Comparison of ENCODE assay signal across 22 cellular contexts in the genomic region with DNA sequence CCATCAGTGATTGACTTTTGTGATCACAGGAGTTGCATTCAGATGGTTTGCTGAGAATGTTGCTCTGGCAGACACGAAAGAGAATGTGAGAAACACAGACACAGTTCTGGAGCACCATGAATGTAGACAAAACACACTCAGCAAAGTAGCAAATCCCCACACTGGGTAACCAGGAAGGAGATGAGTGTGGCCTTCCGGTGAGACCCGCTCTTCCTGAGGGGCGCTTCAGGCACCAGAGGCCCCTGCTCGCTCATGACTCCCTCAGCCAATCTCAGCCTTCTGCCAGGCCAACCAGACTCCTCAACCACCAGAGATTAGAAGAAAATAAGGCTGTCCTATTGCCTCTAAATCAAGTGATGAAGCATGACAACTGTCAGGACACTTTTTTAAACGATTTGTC.
A peak's percentile ranks its signal among the peaks of the same experiment; 100 is the strongest.
DNase-seq lines count a peak whose midpoint lies in the region; ATAC-seq and TF ChIP-seq lines count a peak whose summit lies in the region.
"Had no signal": no experiment of that assay in that cellular context is flagged by ENCODE, and none has a peak within 500 bp of the region (broad histone marks: within the 10 kb centered on the region; RNA-seq: fewer than 3 reads in every experiment).

No MANE protein-coding gene starts in this region.

- no peak overlapping the region for H3K27ac ChIP-seq in mesenchymal stem cell (ENCODE audit: low read length, poor library complexity, severe bottlenecking)
- H3K27ac ChIP-seq in CD4-positive, alpha-beta T cell (ENCODE audit: low read depth, low read length), result no peak overlapping the region
- H3K27ac ChIP-seq: PC-9, SJCRH30 had no signal

- no peak overlapping the region for H2AK5ac ChIP-seq in mesenchymal stem cell (ENCODE audit: low read length, severe bottlenecking)

- H3K27me3 Mint-ChIP-seq in stimulated activated naive B cell treated with anti-CD40 and anti-IgM and Interleukin-4, amounts not matched to agents 10 μg/mL and 1 μg/mL and 100 μg/mL, for 72 hours, result no peaks in the 10 kb centered on the region
- no peaks in the 10 kb centered on the region for H3K27me3 Mint-ChIP-seq in CD4-positive, alpha-beta T cell
- H3K27me3 Mint-ChIP-seq in activated CD8-positive, alpha-beta memory T cell treated with anti-CD3 and anti-CD28 coated beads, Interleukin-2, amount 10 ng/mL, durations not matched to agents 7 days and 5 days, result peaks cover 3% of the 10 kb centered on the region

- no peaks in the 10 kb centered on the region for H3K9me3 Mint-ChIP-seq in stimulated activated naive B cell treated with anti-CD40 and anti-IgM and Interleukin-4, amounts not matched to agents 10 μg/mL and 1 μg/mL and 100 μg/mL, for 72 hours
- H3K9me3 Mint-ChIP-seq in CD4-positive, alpha-beta T cell, result no peaks in the 10 kb centered on the region
- H3K9me3 Mint-ChIP-seq in activated CD8-positive, alpha-beta memory T cell treated with anti-CD3 and anti-CD28 coated beads, Interleukin-2, amount 10 ng/mL, durations not matched to agents 7 days and 5 days (ENCODE audit: low read depth), result no peaks in the 10 kb centered on the region
- H3K9me3 Mint-ChIP-seq: CD4-positive, alpha-beta memory T cell had no signal

- peaks cover 34 to 56% of the 10 kb centered on the region in 2 donors for H3K4me1 Mint-ChIP-seq in stimulated activated naive B cell treated with anti-CD40 and anti-IgM and Interleukin-4, amounts not matched to agents 10 μg/mL and 1 μg/mL and 100 μg/mL, for 72 hours
- no peaks in the 10 kb centered on the region for H3K4me1 Mint-ChIP-seq in CD4-positive, alpha-beta T cell (ENCODE audit: low read depth)
- peaks cover 6% of the 10 kb centered on the region for H3K4me1 Mint-ChIP-seq in activated CD8-positive, alpha-beta memory T cell treated with anti-CD3 and anti-CD28 coated beads, Interleukin-2, amount 10 ng/mL, durations not matched to agents 7 days and 5 days
- H3K4me1 Mint-ChIP-seq: CD4-positive, alpha-beta memory T cell had no signal

- POLR2A ChIA-PET in CD4-positive, alpha-beta T cell (lab: Charles Lee), result no interaction called here

- no peak overlapping the region for H3K14ac ChIP-seq in mesenchymal stem cell (ENCODE audit: low read length in 2 of 2)

- intact Hi-C loops in CD4-positive, alpha-beta T cell (cut with DNase I, micrococcal nuclease), result no loop called here

- H2AFZ ChIP-seq in mesenchymal stem cell (ENCODE audit: low read depth, low read length), result no peak overlapping the region
- H2AFZ ChIP-seq: PC-9 had no signal

- ATAC-seq in HG03354 (IDR thresholded peaks at IDR 0.05; ENCODE audit: poor library complexity, severe bottlenecking, unreplicated experiment), result peak; percentile 72
- ATAC-seq in stimulated activated naive B cell treated with anti-CD40 and anti-IgM and Interleukin-4, amounts not matched to agents 10 μg/mL and 1 μg/mL and 100 μg/mL, for 72 hours (replicated peaks), result peak; percentile 61 to 76
- no peak for ATAC-seq in GM19351 (IDR thresholded peaks at IDR 0.05; ENCODE audit: unreplicated experiment)
- ATAC-seq in CD4-positive, alpha-beta T cell (ENCODE audit: poor library complexity), result no peak
- no peak for ATAC-seq in activated CD8-positive, alpha-beta memory T cell treated with anti-CD3 and anti-CD28 coated beads, Interleukin-2, amount 10 ng/mL, durations not matched to agents 7 days and 5 days

- no peak overlapping the region for H3K4me3 ChIP-seq in GM06990 (replicated peaks; ENCODE audit: low read depth, low read length)
- no peak overlapping the region for H3K4me3 ChIP-seq in mesenchymal stem cell (ENCODE audit: insufficient read depth in 1 of 2, low read depth in 1 of 2, low read length in 2 of 2)
- H3K4me3 ChIP-seq: HAP-1, MG63, PC-9, SJCRH30 had no signal

- H3K36me3 ChIP-seq in GM06990 (ENCODE audit: control insufficient read depth, insufficient read depth, low read length) (no peaks in the 10 kb centered on the region), mesenchymal stem cell (ENCODE audit: control insufficient read depth in 1 of 2, insufficient read depth in 2 of 2, low read depth in 1 of 2, low read length in 2 of 2) (no peaks in the 10 kb centered on the region)
- H3K36me3 ChIP-seq: HAP-1, MG63, SJCRH30 had no signal

- no peak overlapping the region for H4K91ac ChIP-seq in mesenchymal stem cell (ENCODE audit: low read length)

- H3K4ac ChIP-seq in mesenchymal stem cell (ENCODE audit: low read depth in 1 of 2, low read length in 2 of 2), result no peak overlapping the region

- no peak overlapping the region for H2BK12ac ChIP-seq in mesenchymal stem cell (ENCODE audit: low read length in 2 of 2)

- WGBS in mesenchymal stem cell, result 67% methylated on average over 6 of the region's 6 CpGs

- no peak overlapping the region for H2BK5ac ChIP-seq in mesenchymal stem cell (ENCODE audit: low read depth, low read length, poor library complexity, severe bottlenecking)

- H2BK15ac ChIP-seq in mesenchymal stem cell (ENCODE audit: low read depth, poor library complexity, severe bottlenecking), result no peak overlapping the region

- H3K4me3 Mint-ChIP-seq in stimulated activated naive B cell treated with anti-CD40 and anti-IgM and Interleukin-4, amounts not matched to agents 10 μg/mL and 1 μg/mL and 100 μg/mL, for 72 hours, result peak overlapping the region; percentile 62 to 66
- H3K4me3 Mint-ChIP-seq in CD4-positive, alpha-beta T cell, result no peak overlapping the region
- H3K4me3 Mint-ChIP-seq in activated CD8-positive, alpha-beta memory T cell treated with anti-CD3 and anti-CD28 coated beads, Interleukin-2, amount 10 ng/mL, durations not matched to agents 7 days and 5 days, result no peak overlapping the region
- H3K4me3 Mint-ChIP-seq: CD4-positive, alpha-beta memory T cell had no signal

- no peaks in the 10 kb centered on the region for H3K9me3 ChIP-seq in mesenchymal stem cell (ENCODE audit: control insufficient read depth, low read length)
- no peaks in the 10 kb centered on the region for H3K9me3 ChIP-seq in CD4-positive, alpha-beta T cell (ENCODE audit: control insufficient read depth, low read length)
- H3K9me3 ChIP-seq: HAP-1, MG63, SJCRH30 had no signal

- peak; percentile 29 for DNase-seq in GM06990 (ENCODE audit: extremely low read depth, insufficient read length)
- no peak for DNase-seq in mesenchymal stem cell
- peak; percentile 19 for DNase-seq in stimulated activated naive B cell treated with anti-CD40 and anti-IgM and Interleukin-4, amounts not matched to agents 10 μg/mL and 1 μg/mL and 100 μg/mL, for 72 hours
- no peak for DNase-seq in CD4-positive, alpha-beta T cell
- DNase-seq in activated CD8-positive, alpha-beta memory T cell treated with anti-CD3 and anti-CD28 coated beads, Interleukin-2, amount 10 ng/mL, durations not matched to agents 7 days and 5 days, result no peak
- DNase-seq: ACHN; AML-193; Calu3; CD4-positive, alpha-beta memory T cell; DMS53; KG1; MG63; NCI-H1092; NCI-H146; NCI-H2081 treated with DMSO at 0.1 percent for 48 hours; NCI-H510A treated with DMSO at 0.1 percent for 48 hours; NCI-H82; PC-9 had no signal

- no peak overlapping the region for H3K9ac ChIP-seq in mesenchymal stem cell (ENCODE audit: low read length)

- no peaks in the 10 kb centered on the region for H3K4me1 ChIP-seq in mesenchymal stem cell (ENCODE audit: control insufficient read depth, insufficient read depth, low read depth, low read length)
- H3K4me1 ChIP-seq: HAP-1 had no signal

- peak overlapping the region; percentile 93 for H3K27ac Mint-ChIP-seq in stimulated activated naive B cell treated with anti-CD40 and anti-IgM and Interleukin-4, amounts not matched to agents 10 μg/mL and 1 μg/mL and 100 μg/mL, for 72 hours
- H3K27ac Mint-ChIP-seq in CD4-positive, alpha-beta T cell, result no peak overlapping the region
- no peak overlapping the region for H3K27ac Mint-ChIP-seq in activated CD8-positive, alpha-beta memory T cell treated with anti-CD3 and anti-CD28 coated beads, Interleukin-2, amount 10 ng/mL, durations not matched to agents 7 days and 5 days
- H3K27ac Mint-ChIP-seq: CD4-positive, alpha-beta memory T cell had no signal

- CTCF ChIA-PET in CD4-positive, alpha-beta T cell (lab: Charles Lee), result no interaction called here
- CTCF ChIA-PET in activated CD8-positive, alpha-beta memory T cell treated with anti-CD3 and anti-CD28 coated beads, Interleukin-2, amount 10 ng/mL, durations not matched to agents 7 days and 5 days (lab: Charles Lee), result no interaction called here

- no peaks in the 10 kb centered on the region for H3K36me3 Mint-ChIP-seq in stimulated activated naive B cell treated with anti-CD40 and anti-IgM and Interleukin-4, amounts not matched to agents 10 μg/mL and 1 μg/mL and 100 μg/mL, for 72 hours
- H3K36me3 Mint-ChIP-seq in CD4-positive, alpha-beta T cell (ENCODE audit: low read depth), result no peaks in the 10 kb centered on the region
- no peaks in the 10 kb centered on the region for H3K36me3 Mint-ChIP-seq in activated CD8-positive, alpha-beta memory T cell treated with anti-CD3 and anti-CD28 coated beads, Interleukin-2, amount 10 ng/mL, durations not matched to agents 7 days and 5 days
- H3K36me3 Mint-ChIP-seq: CD4-positive, alpha-beta memory T cell had no signal

- peak overlapping the region; percentile 25 for H4K8ac ChIP-seq in mesenchymal stem cell (ENCODE audit: low read length)

- H3K27me3 ChIP-seq in GM06990 (replicated peaks; ENCODE audit: control insufficient read depth, insufficient read depth, low read length), result no peaks in the 10 kb centered on the region
- H3K27me3 ChIP-seq in mesenchymal stem cell (ENCODE audit: control insufficient read depth in 1 of 2, insufficient read depth in 1 of 2, low read length in 2 of 2), result no peaks in the 10 kb centered on the region
- H3K27me3 ChIP-seq in CD4-positive, alpha-beta T cell (ENCODE audit: control insufficient read depth, insufficient read depth, low read length), result no peaks in the 10 kb centered on the region
- H3K27me3 ChIP-seq: MG63, SJCRH30 had no signal

- no peak overlapping the region for H3K23ac ChIP-seq in mesenchymal stem cell (ENCODE audit: low read length in 2 of 2)

- H3K79me1 ChIP-seq in mesenchymal stem cell (replicated peaks; ENCODE audit: low read length, poor library complexity, severe bottlenecking), result no peaks in the 10 kb centered on the region

- H2BK120ac ChIP-seq in mesenchymal stem cell (ENCODE audit: low read depth, low read length), result no peak overlapping the region

- no peak overlapping the region for H3K4me2 ChIP-seq in mesenchymal stem cell (ENCODE audit: low read length, poor library complexity, severe bottlenecking)
- H3K4me2 ChIP-seq: PC-9 had no signal

- H3K18ac ChIP-seq in mesenchymal stem cell (ENCODE audit: low read depth in 1 of 2, low read length in 2 of 2), result no peak overlapping the region

- TF ChIP-seq CTCF in GM06990 (IDR thresholded peaks at IDR 0.05; ENCODE audit: insufficient read depth, low read length, poor library complexity, severe bottlenecking), result no peak
- no peak for TF ChIP-seq CTCF in CD4-positive, alpha-beta T cell (IDR thresholded peaks at IDR 0.05)

Comparison
In these comparisons a context has a peak if more than half of its experiments do, and no peak if none do; other contexts are left out.
1. DNase-seq: peak in GM06990 (single experiment) and stimulated activated naive B cell treated with anti-CD40 and anti-IgM and Interleukin-4, amounts not matched to agents 10 μg/mL and 1 μg/mL and 100 μg/mL, for 72 hours (single experiment); none in mesenchymal stem cell (single experiment), CD4-positive, alpha-beta T cell (0 of 10) and activated CD8-positive, alpha-beta memory T cell treated with anti-CD3 and anti-CD28 coated beads, Interleukin-2, amount 10 ng/mL, durations not matched to agents 7 days and 5 days (single experiment).
2. ATAC-seq: peak in HG03354 (single experiment) and stimulated activated naive B cell treated with anti-CD40 and anti-IgM and Interleukin-4, amounts not matched to agents 10 μg/mL and 1 μg/mL and 100 μg/mL, for 72 hours (2 of 2); none in GM19351 (single experiment), CD4-positive, alpha-beta T cell (single experiment) and activated CD8-positive, alpha-beta memory T cell treated with anti-CD3 and anti-CD28 coated beads, Interleukin-2, amount 10 ng/mL, durations not matched to agents 7 days and 5 days (single experiment).
3. H3K4me3 Mint-ChIP-seq: peak in stimulated activated naive B cell treated with anti-CD40 and anti-IgM and Interleukin-4, amounts not matched to agents 10 μg/mL and 1 μg/mL and 100 μg/mL, for 72 hours (2 of 2); none in CD4-positive, alpha-beta T cell (single experiment) and activated CD8-positive, alpha-beta memory T cell treated with anti-CD3 and anti-CD28 coated beads, Interleukin-2, amount 10 ng/mL, durations not matched to agents 7 days and 5 days (single experiment).